29 cellular contexts compared by ENCODE assay signal in the genomic region with DNA sequence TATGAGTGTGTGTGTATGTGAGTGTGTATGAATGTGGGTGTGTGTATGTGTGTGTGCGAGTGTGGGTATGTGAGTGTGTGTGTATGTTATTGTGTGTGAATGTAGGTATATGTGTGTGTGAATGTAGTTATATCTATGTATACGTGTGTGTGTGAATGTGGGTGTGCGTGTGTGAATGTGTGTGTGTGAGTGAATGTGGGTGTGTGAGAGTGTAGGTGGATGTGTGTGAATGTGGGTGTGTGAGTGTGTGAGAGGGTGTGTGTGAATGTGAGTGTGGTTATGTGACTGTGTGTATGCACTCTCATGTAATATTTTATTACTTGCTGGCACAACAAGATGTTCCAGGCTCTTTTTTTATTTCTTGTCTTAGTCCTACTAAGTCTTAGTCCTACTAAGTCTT.
"Had no signal": no experiment of that assay in that cellular context is flagged by ENCODE, and none has a peak within 500 bp of the region (broad histone marks: within the 10 kb centered on the region; RNA-seq: fewer than 3 reads in every experiment).

No MANE protein-coding gene starts in this region.

- H3K4me3 ChIP-seq: ascending aorta, breast epithelium, cardiac muscle cell, colonic mucosa, esophagus squamous epithelium, gastroesophageal sphincter, heart right ventricle had no signal

- H3K27ac ChIP-seq: ascending aorta, breast epithelium, cardiac muscle cell, colonic mucosa, epithelial cell of prostate, esophagus squamous epithelium, gastroesophageal sphincter, heart right ventricle had no signal

- DNase-seq: activated CD4-positive, alpha-beta memory T cell treated with anti-CD3 and anti-CD28 coated beads for 36 hours; activated CD4-positive, alpha-beta T cell treated with anti-CD3 and anti-CD28 coated beads for 36 hours; activated CD4-positive, alpha-beta T cell treated with anti-CD3 and anti-CD28 coated beads, Interleukin-2, amount 10 ng/mL, durations not matched to agents 24 days and 14 days; activated CD4-positive, CD25-positive, alpha-beta regulatory T cell; activated CD4-positive, CD25-positive, alpha-beta regulatory T cell treated with anti-CD3 and anti-CD28 coated beads, Interleukin-2, amount 50 U/mL, for 72 hours; activated CD8-positive, alpha-beta memory T cell treated with anti-CD3 and anti-CD28 coated beads, Interleukin-2, amount 50 U/mL, for 48 hours; activated gamma-delta T cell; activated naive CD4-positive, alpha-beta T cell; activated naive CD4-positive, alpha-beta T cell treated with anti-CD3 and anti-CD28 coated beads, Interleukin-2, amount 10 ng/mL, durations not matched to agents 7 days and 5 days; activated naive CD8-positive, alpha-beta T cell treated with anti-CD3 and anti-CD28 coated beads, Interleukin-2, amount 10 ng/mL, durations not matched to agents 7 days and 5 days; activated T-cell treated with anti-CD3 and anti-CD28 coated beads for 4 hours; activated T-cell treated with anti-CD3 and anti-CD28 coated beads, Interleukin-2, amount 50 U/mL, for 24 hours; activated T-cell treated with anti-CD3 and anti-CD28 coated beads, Interleukin-2, amount 50 U/mL, for 72 hours; central memory CD4-positive, alpha-beta T cell; cerebellar nuclear complex; colonic mucosa; effector CD8-positive, alpha-beta T cell; esophagus squamous epithelium; foreskin melanocyte; heart right ventricle; T-helper 2 cell had no signal

- ATAC-seq: activated CD4-positive, alpha-beta T cell treated with anti-CD3 and anti-CD28 coated beads for 36 hours; activated naive CD4-positive, alpha-beta T cell treated with anti-CD3 and anti-CD28 coated beads, Interleukin-2, amount 50 U/mL, for 72 hours; activated T-cell treated with anti-CD3 and anti-CD28 coated beads, Interleukin-2, amount 50 U/mL, for 72 hours; gastroesophageal sphincter; heart right ventricle had no signal

- H3K4me1 ChIP-seq: ascending aorta, breast epithelium, colonic mucosa, esophagus squamous epithelium, gastroesophageal sphincter had no signal

- H3K9me3 ChIP-seq: ascending aorta, breast epithelium, colonic mucosa, esophagus squamous epithelium, gastroesophageal sphincter, heart right ventricle had no signal

- H3K27me3 ChIP-seq: ascending aorta, breast epithelium, cardiac muscle cell, colonic mucosa, esophagus squamous epithelium had no signal

- FAIRE-seq: endometrium, endothelial cell of umbilical vein had no signal

- H3K36me3 ChIP-seq: ascending aorta, breast epithelium, cardiac muscle cell, colonic mucosa, esophagus squamous epithelium, gastroesophageal sphincter, heart right ventricle had no signal
